Comparison of ENCODE assay signal across 29 cellular contexts in the genomic region with DNA sequence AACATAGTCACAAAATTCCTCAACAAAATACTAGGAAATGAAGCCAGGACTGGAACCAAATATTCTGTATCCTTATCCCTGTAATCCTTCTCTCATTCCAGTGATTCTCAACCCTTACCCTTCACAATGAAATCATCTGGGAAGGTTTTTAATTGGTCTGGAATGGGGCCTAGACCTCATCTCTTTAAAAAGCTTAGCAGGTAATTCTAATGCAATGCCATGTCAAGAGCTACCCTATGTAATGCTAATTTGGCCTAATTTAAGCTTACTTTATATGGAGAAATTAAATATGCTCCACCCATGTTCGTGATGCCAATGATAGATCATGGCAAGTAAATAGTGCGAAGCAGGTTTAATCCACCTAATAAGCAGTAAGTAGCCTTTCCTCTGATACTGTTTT.
"Had no signal": no experiment of that assay in that cellular context is flagged by ENCODE, and none has a peak within 500 bp of the region (broad histone marks: within the 10 kb centered on the region; RNA-seq: fewer than 3 reads in every experiment).

No MANE protein-coding gene starts in this region.

- H3K27me3 Mint-ChIP-seq: memory B cell; naive thymus-derived CD4-positive, alpha-beta T cell; stimulated activated naive CD8-positive, alpha-beta T cell treated with anti-CD3 and anti-CD28 coated beads, Interleukin-15, amount 100 ng/mL, for 72 hours had no signal

- H3K36me3 Mint-ChIP-seq: memory B cell had no signal

- H3K9me3 Mint-ChIP-seq: memory B cell; naive thymus-derived CD4-positive, alpha-beta T cell; nephron; stimulated activated naive CD8-positive, alpha-beta T cell treated with anti-CD3 and anti-CD28 coated beads, Interleukin-15, amount 100 ng/mL, for 72 hours had no signal

- H3K4me3 ChIP-seq: coronary artery, esophagus squamous epithelium, heart right ventricle, lung, prostate gland, right atrium auricular region, smooth muscle cell, suprapubic skin, transverse colon, vagina had no signal

- H3K36me3 ChIP-seq: prostate gland, right atrium auricular region, suprapubic skin, transverse colon, vagina had no signal

- DNase-seq: dermis blood vessel endothelial cell; effector memory CD4-positive, alpha-beta T cell; esophagus squamous epithelium; foreskin melanocyte; glutamatergic neuron; heart right ventricle; hypothalamus; kidney; midbrain; naive thymus-derived CD4-positive, alpha-beta T cell; nucleus accumbens; stimulated activated CD4-positive, alpha-beta T cell treated with anti-CD3 and anti-CD28 coated beads, Interleukin-12 subunit alpha, Interleukin-12 subunit beta, amount 100 ng/mL, for 4 hours; stimulated activated CD4-positive, alpha-beta T cell treated with anti-CD3 and anti-CD28 coated beads, Interleukin-1b, Interleukin-23, amount 100 ng/mL, for 48 hours; stimulated activated CD4-positive, alpha-beta T cell treated with anti-CD3 and anti-CD28 coated beads, Interleukin-4, amount 100 ng/mL, for 1 hour; stimulated activated CD8-positive, alpha-beta memory T cell treated with anti-CD3 and anti-CD28 coated beads, Interleukin-4, amount 100 ng/mL, for 48 hours; stimulated activated naive CD4-positive, alpha-beta T cell; stimulated activated naive CD8-positive, alpha-beta T cell treated with anti-CD3 and anti-CD28 coated beads, Interleukin-15, amount 100 ng/mL, for 72 hours; transverse colon had no signal

- H3K4me1 ChIP-seq: prostate gland had no signal

- H3K9me3 ChIP-seq: esophagus squamous epithelium, heart right ventricle, prostate gland, right atrium auricular region, suprapubic skin, transverse colon, vagina had no signal

- H3K4me2 ChIP-seq: smooth muscle cell had no signal

- H3K27ac ChIP-seq: coronary artery, esophagus squamous epithelium, heart right ventricle, prostate gland, right atrium auricular region, suprapubic skin, transverse colon, vagina had no signal

- H3K27ac Mint-ChIP-seq: nephron had no signal

- ATAC-seq: heart right ventricle; left lobe of liver; naive thymus-derived CD4-positive, alpha-beta T cell; sciatic nerve; stimulated activated naive CD8-positive, alpha-beta T cell treated with anti-CD3 and anti-CD28 coated beads, Interleukin-15, amount 100 ng/mL, for 72 hours had no signal

- H3K27me3 ChIP-seq: esophagus squamous epithelium, heart right ventricle, right atrium auricular region, suprapubic skin, transverse colon, vagina had no signal

- H3K4me3 Mint-ChIP-seq: memory B cell; naive thymus-derived CD4-positive, alpha-beta T cell; nephron; stimulated activated naive CD8-positive, alpha-beta T cell treated with anti-CD3 and anti-CD28 coated beads, Interleukin-15, amount 100 ng/mL, for 72 hours had no signal
